ENCODE assay signal across 9 cellular contexts in genomic region chr7:2710901-2711551, GRCh38. TPM values are rescaled to one million over a fixed set of nuclear protein-coding genes. Genes with fewer than 3 reads are reported as not detected.
DNase-seq lines count a peak whose midpoint lies in the region; ATAC-seq and TF ChIP-seq lines count a peak whose summit lies in the region.
"Had no signal": no experiment of that assay in that cellular context is flagged by ENCODE, and none has a peak within 500 bp of the region (broad histone marks: within the 10 kb centered on the region; RNA-seq: fewer than 3 reads in every experiment).

No MANE protein-coding gene starts in this region.

- no peaks in the 10 kb centered on the region for H3K36me3 Mint-ChIP-seq in CD8-positive, alpha-beta T cell
- H3K36me3 Mint-ChIP-seq in central memory CD8-positive, alpha-beta T cell (ENCODE audit: insufficient read depth), result peaks cover 14% of the 10 kb centered on the region

- H3K36me3 ChIP-seq in CD8-positive, alpha-beta T cell (ENCODE audit: insufficient read depth, low read length), result no peaks in the 10 kb centered on the region

- intact Hi-C loops in CD8-positive, alpha-beta T cell (cut with DNase I, micrococcal nuclease), result loop anchor here (10.0 kb wide), 2 partner anchors 156 to 776 kb away; partner anchors contain the start of genes BRAT1 (in 2 of the 2) and IQCE (in 2 of the 2)

- H3K4me1 ChIP-seq in CD8-positive, alpha-beta T cell (ENCODE audit: insufficient read depth, low read length), result peaks cover 45% of the 10 kb centered on the region

- ATAC-seq in CD8-positive, alpha-beta T cell, result peak; percentile 33
- ATAC-seq in GM18909 (IDR thresholded peaks at IDR 0.05; ENCODE audit: poor library complexity, unreplicated experiment) (peak; percentile 39), HG02973 (IDR thresholded peaks at IDR 0.05; ENCODE audit: unreplicated experiment) (no peak), HG03196 (IDR thresholded peaks at IDR 0.05; ENCODE audit: unreplicated experiment) (no peak)
- peak; percentile 51 for ATAC-seq in central memory CD8-positive, alpha-beta T cell (replicated peaks; ENCODE audit: extremely low read depth, poor library complexity, severe bottlenecking)

- H3K4me1 Mint-ChIP-seq in CD8-positive, alpha-beta T cell (ENCODE audit: low read depth), result peaks cover 44% of the 10 kb centered on the region
- H3K4me1 Mint-ChIP-seq in central memory CD8-positive, alpha-beta T cell, result peaks cover 34% of the 10 kb centered on the region

- peak overlapping the region; percentile 66 for H3K4me3 Mint-ChIP-seq in CD8-positive, alpha-beta T cell
- H3K4me3 Mint-ChIP-seq in central memory CD8-positive, alpha-beta T cell, result peak overlapping the region; percentile 82

- CTCF ChIA-PET in CD8-positive, alpha-beta T cell (lab: Charles Lee), result interaction anchor here (0.7 to 16.8 kb wide), 15 partner anchors 8 to 260 kb away, joined by 3 to 264 read pairs (median 9); no protein-coding TSS in a partner anchor

- H3K27me3 ChIP-seq in CD8-positive, alpha-beta T cell (ENCODE audit: insufficient read depth, low read length), result peaks cover 9% of the 10 kb centered on the region

- no peak for TF ChIP-seq CTCF in CD8-positive, alpha-beta T cell (IDR thresholded peaks at IDR 0.05)

- no peak overlapping the region for H3K27ac ChIP-seq in CD8-positive, alpha-beta T cell (ENCODE audit: low read depth, low read length)

- POLR2A ChIA-PET in CD8-positive, alpha-beta T cell (lab: Charles Lee), result interaction anchor here (1.8 to 3.4 kb wide), 4 partner anchors 8 to 172 kb away, joined by 4 to 19 read pairs (median 10); no protein-coding TSS in a partner anchor

- H3K4me3 ChIP-seq in CD8-positive, alpha-beta T cell (ENCODE audit: low read depth, low read length), result no peak overlapping the region

- peak in 5 of 7 experiments; percentile 22 to 67 (median 37) for DNase-seq in CD8-positive, alpha-beta T cell
- DNase-seq in M059J (ENCODE audit: low read depth) (peak; percentile 43), SK-N-DZ (ENCODE audit: low spot score) (no peak), ecto neural progenitor cell (ENCODE audit: low spot score) (no peak)
- DNase-seq in central memory CD8-positive, alpha-beta T cell (ENCODE audit: low spot score in 2 of 2), result peak in 1 of 2 donors; percentile 54

- peaks cover 10% of the 10 kb centered on the region for H3K27me3 Mint-ChIP-seq in CD8-positive, alpha-beta T cell (ENCODE audit: low read depth)
- H3K27me3 Mint-ChIP-seq in central memory CD8-positive, alpha-beta T cell, result no peaks in the 10 kb centered on the region

- no peaks in the 10 kb centered on the region for H3K9me3 Mint-ChIP-seq in CD8-positive, alpha-beta T cell
- no peaks in the 10 kb centered on the region for H3K9me3 Mint-ChIP-seq in central memory CD8-positive, alpha-beta T cell

- H3K9me3 ChIP-seq in CD8-positive, alpha-beta T cell (ENCODE audit: low read length), result no peaks in the 10 kb centered on the region

- H3K27ac Mint-ChIP-seq in CD8-positive, alpha-beta T cell, result peak overlapping the region; percentile 80
- peak overlapping the region; percentile 81 for H3K27ac Mint-ChIP-seq in central memory CD8-positive, alpha-beta T cell (ENCODE audit: low read depth)

RNA-seq across cellular contexts. Expression of gene AMZ1, which starts 23.0 kb away (rescaled TPM):
- total RNA-seq in CD8-positive, alpha-beta T cell, result under 1 TPM; 0.47 to 0.54 TPM
- 0.57 and 1.2 TPM in 2 replicates for total RNA-seq in M059J (2014; rRNA removed; shearing (Covaris generic))
- polyA plus RNA-seq in SK-N-DZ (2014; cell fraction: cytosol; rRNA removed), result 0.05 and 0.06 TPM in 2 replicates
- 0.29 TPM in 1 of 2 replicates, not detected in the other for polyA plus RNA-seq in SK-N-DZ (2014; cell fraction: nucleus; rRNA removed)
- total RNA-seq: pulmonary artery endothelial cell had no signal

Comparison
In these comparisons a context has a peak if more than half of its experiments do, and no peak if none do; other contexts are left out.
1. ATAC-seq: peak in CD8-positive, alpha-beta T cell (single experiment), GM18909 (single experiment) and central memory CD8-positive, alpha-beta T cell (single experiment); none in HG02973 (single experiment) and HG03196 (single experiment).
2. DNase-seq: peak in CD8-positive, alpha-beta T cell (5 of 7) and M059J (single experiment); none in SK-N-DZ (single experiment) and ecto neural progenitor cell (single experiment).